Comparison of ENCODE assay signal across 9 cellular contexts in the genomic region with DNA sequence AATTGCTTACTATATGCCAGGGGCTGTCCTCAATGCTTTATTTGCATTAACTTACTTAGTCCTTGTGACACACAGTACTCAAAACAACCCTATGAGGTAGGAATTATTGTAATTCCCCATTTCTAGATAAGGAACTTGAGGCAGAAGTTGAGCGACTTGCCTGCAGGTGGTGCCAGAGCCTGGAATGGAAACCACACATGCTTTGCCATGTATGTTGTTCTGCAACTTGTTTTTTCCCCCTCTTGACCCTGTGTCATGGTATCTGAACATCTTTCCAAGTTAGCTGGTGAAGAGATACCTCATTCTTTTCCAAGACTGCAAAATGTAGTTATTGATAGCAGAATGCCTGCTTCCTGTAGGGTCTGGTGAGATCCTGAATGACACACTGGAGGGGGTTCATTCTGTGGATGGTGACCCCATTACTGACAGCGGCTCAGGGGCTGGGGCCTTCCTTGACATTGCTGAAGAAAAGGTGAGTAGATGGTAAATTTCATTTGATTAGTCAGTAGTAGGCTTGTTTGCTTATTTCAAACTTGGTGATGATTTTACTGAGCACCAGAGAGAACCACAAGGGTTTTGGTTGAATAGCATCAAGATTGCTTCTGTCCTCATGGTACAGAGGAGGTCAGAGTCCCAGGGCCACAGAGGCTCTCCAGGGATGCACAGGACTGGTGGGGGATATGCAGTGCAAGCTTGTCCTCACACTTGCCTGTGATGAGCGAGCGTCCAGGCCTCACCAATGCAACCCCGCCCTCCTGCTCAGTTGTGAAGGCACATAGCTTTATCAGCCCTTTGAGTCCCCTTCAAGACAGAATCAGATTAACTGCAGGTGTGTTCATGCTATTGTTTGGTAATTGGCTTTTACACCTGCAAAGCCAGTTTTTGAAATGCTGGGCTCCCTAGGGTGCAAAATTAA. TPM values are rescaled to one million over a fixed set of nuclear protein-coding genes. Genes with fewer than 3 reads are reported as not detected.
DNase-seq lines count a peak whose midpoint lies in the region; ATAC-seq and TF ChIP-seq lines count a peak whose summit lies in the region.
"Had no signal": no experiment of that assay in that cellular context is flagged by ENCODE, and none has a peak within 500 bp of the region (broad histone marks: within the 10 kb centered on the region; RNA-seq: fewer than 3 reads in every experiment).

No MANE protein-coding gene starts in this region.

- DNase-seq in DMS153 (lab: John Stamatoyannopoulos, UW) (peak; percentile 31), DMS153 treated with DMSO at 0.1 percent for 48 hours (lab: John Stamatoyannopoulos, UW; ENCODE audit: unreplicated experiment) (no peak), HT1080 (ENCODE audit: low read depth) (peak; percentile 52), Panc1 (ENCODE audit: low read depth, low spot score) (peak; percentile 47), activated T-helper 1 cell treated with Interleukin-2 at 50 U/mL for 16 hours (ENCODE audit: low read depth) (peak; percentile 36), foreskin keratinocyte (peak in 1 of 2 donors; percentile 51), psoas muscle (peak in 1 of 2 donors; percentile 73)

- no peak for ATAC-seq in Panc1
- peak; percentile 58 for ATAC-seq in foreskin keratinocyte
- ATAC-seq in psoas muscle, result peak; percentile 42 to 67 (median 50)
- ATAC-seq in HG03469 (IDR thresholded peaks at IDR 0.05; ENCODE audit: unreplicated experiment), result no peak

- CTCF ChIA-PET in Panc1 (lab: Charles Lee), result no interaction called here

- H3K4me1 ChIP-seq in Panc1 (ENCODE audit: control insufficient read depth, insufficient read depth, low read length) (no peaks in the 10 kb centered on the region), foreskin keratinocyte (no peaks in the 10 kb centered on the region), psoas muscle (peaks cover 11% of the 10 kb centered on the region)

- no peaks in the 10 kb centered on the region for H3K9me3 ChIP-seq in Panc1 (ENCODE audit: control insufficient read depth, insufficient read depth, low read depth, low read length)
- H3K9me3 ChIP-seq in psoas muscle, result no peaks in the 10 kb centered on the region

- POLR2A ChIA-PET in Panc1 (lab: Charles Lee), result no interaction called here

- WGBS in psoas muscle, 3 donors, result 78 to 88% (median 84%) methylated on average over 5 of the region's 5 CpGs

- H3K36me3 ChIP-seq in Panc1 (ENCODE audit: control insufficient read depth, insufficient read depth, low read length) (no peaks in the 10 kb centered on the region), psoas muscle (ENCODE audit: insufficient read depth in 1 of 2, low read depth in 1 of 2) (no peaks in the 10 kb centered on the region)

- no peaks in the 10 kb centered on the region for H3K27me3 ChIP-seq in Panc1 (ENCODE audit: control insufficient read depth, insufficient read depth, low read length)
- H3K27me3 ChIP-seq in foreskin keratinocyte, result peaks cover 35% of the 10 kb centered on the region
- peaks cover 0 to 6% (median 0%) of the 10 kb centered on the region in 3 donors for H3K27me3 ChIP-seq in psoas muscle (ENCODE audit: insufficient read depth in 3 of 3, low read length in 2 of 3)

- BruUV-seq in Panc1 (replicated peaks; lab: Mats Ljungman, UMichigan), result no TSS peak

- no peak overlapping the region for H3K4me3 ChIP-seq in Panc1 (ENCODE audit: low read depth in 2 of 2, low read length in 2 of 2)
- no peak overlapping the region for H3K4me3 ChIP-seq in psoas muscle

- H3K27ac ChIP-seq in Panc1 (ENCODE audit: low read length) (no peak overlapping the region), foreskin keratinocyte (no peak overlapping the region), psoas muscle (no peak overlapping the region)
- H3K27ac ChIP-seq: epithelial cell of prostate had no signal

- in situ Hi-C loops in Panc1 (cut with HindIII; ENCODE audit: low pct_unique_long_range_greater_than_20kb, low sequenced_read_pairs), result no loop called here

- TF ChIP-seq CTCF in Panc1 (IDR thresholded peaks at IDR 0.05), result peak; percentile 73
- TF ChIP-seq CTCF in foreskin keratinocyte (conservative IDR thresholded peaks at IDR 0.05), result peak; percentile 86
- TF ChIP-seq CTCF in psoas muscle (IDR thresholded peaks at IDR 0.05), result peak; percentile 67

- intact Hi-C loops in Panc1 (cut with micrococcal nuclease; ENCODE audit: unreplicated experiment) (loop anchor here (2.0 kb wide), 1 partner anchor 140 kb away; no protein-coding TSS in a partner anchor), psoas muscle (cut with DNase I) (loop anchor here (2.0 to 5.0 kb wide), 2 partner anchors 137 to 152 kb away; no protein-coding TSS in a partner anchor)

RNA-seq across cellular contexts. Expression of a gene that starts 57.0 kb away (rescaled TPM):
- total RNA-seq in HT1080 (2014; rRNA removed; shearing (Covaris generic)), result 0.13 and 0.14 TPM in 2 replicates
- 0.01 and 0.15 TPM in 2 replicates for polyA plus RNA-seq in HT1080 (2015; cell fraction: cytosol; rRNA removed)
- 0.17 and 0.28 TPM in 2 replicates for polyA plus RNA-seq in HT1080 (2015; cell fraction: nucleus; rRNA removed)
- total RNA-seq in Panc1 (2021; ENCODE audit: unreplicated experiment) (0.10 TPM), foreskin keratinocyte (not detected in 2 replicates), psoas muscle (10 to 100 TPM in 2 of 4 donors, 1 to 10 TPM in 2; 5.6 to 34.7 (median 14.3) TPM)
- polyA plus RNA-seq in Panc1 (2012; ENCODE audit: insufficient read length), result not detected
- polyA plus RNA-seq in foreskin keratinocyte (0.01 TPM in 1 of 2 replicates, not detected in the other), psoas muscle (1 to 10 TPM; 2.9 to 7.5 (median 3.7) TPM)

Comparison
In these comparisons a context has a peak if more than half of its experiments do, and no peak if none do; other contexts are left out.
1. ATAC-seq: peak in foreskin keratinocyte (single experiment) and psoas muscle (4 of 4); none in Panc1 (single experiment) and HG03469 (single experiment).
2. Peak in every context shown above with its lines, with median percentiles within 50 percentile points of each other: CTCF ChIP-seq.